ENCODE assay signal across 23 cellular contexts in genomic region chr21:43690346-43690745, GRCh38. TPM values are rescaled to one million over a fixed set of nuclear protein-coding genes. Genes with fewer than 3 reads are reported as not detected.
"Had no signal": no experiment of that assay in that cellular context is flagged by ENCODE, and none has a peak within 500 bp of the region (broad histone marks: within the 10 kb centered on the region; RNA-seq: fewer than 3 reads in every experiment).

No MANE protein-coding gene starts in this region.

- H3K4me2 ChIP-seq: KMS-11, SK-N-SH had no signal

- H3K4me3 Mint-ChIP-seq: activated CD8-positive, alpha-beta memory T cell treated with anti-CD3 and anti-CD28 coated beads, Interleukin-2, amount 10 ng/mL, durations not matched to agents 7 days and 5 days; activated naive CD8-positive, alpha-beta T cell treated with anti-CD3 and anti-CD28 coated beads, Interleukin-2, amount 10 ng/mL, durations not matched to agents 7 days and 5 days; activated T-helper 17 cell treated with anti-CD3 and anti-CD28 coated beads, Interleukin-2, amount 50 U/mL, for 72 hours; T-helper 1 cell treated with Interleukin-12 subunit alpha and Interleukin-12 subunit beta and Interleukin-4 antibody, amounts not matched to agents 30 μg/mL and 1 μg/mL, for 36 hours had no signal

- ATAC-seq: activated CD8-positive, alpha-beta memory T cell treated with anti-CD3 and anti-CD28 coated beads, Interleukin-2, amount 10 ng/mL, durations not matched to agents 7 days and 5 days; activated T-helper 17 cell treated with anti-CD3 and anti-CD28 coated beads, Interleukin-2, amount 50 U/mL, for 72 hours; Right ventricle myocardium inferior had no signal

- H3K9ac ChIP-seq: KMS-11, SK-N-SH had no signal

- H3K4me1 Mint-ChIP-seq: activated CD8-positive, alpha-beta memory T cell treated with anti-CD3 and anti-CD28 coated beads, Interleukin-2, amount 10 ng/mL, durations not matched to agents 7 days and 5 days; activated T-helper 17 cell treated with anti-CD3 and anti-CD28 coated beads, Interleukin-2, amount 50 U/mL, for 72 hours had no signal

- H3K27me3 Mint-ChIP-seq: activated CD8-positive, alpha-beta memory T cell treated with anti-CD3 and anti-CD28 coated beads, Interleukin-2, amount 10 ng/mL, durations not matched to agents 7 days and 5 days; activated naive CD8-positive, alpha-beta T cell treated with anti-CD3 and anti-CD28 coated beads, Interleukin-2, amount 10 ng/mL, durations not matched to agents 7 days and 5 days; activated T-helper 17 cell treated with anti-CD3 and anti-CD28 coated beads, Interleukin-2, amount 50 U/mL, for 72 hours had no signal

- H3K4me1 ChIP-seq: adrenal gland, SJCRH30 had no signal

- H3K27ac ChIP-seq: adrenal gland, KMS-11, SJCRH30 had no signal

- H3K9me3 Mint-ChIP-seq: activated naive CD8-positive, alpha-beta T cell treated with anti-CD3 and anti-CD28 coated beads, Interleukin-2, amount 10 ng/mL, durations not matched to agents 7 days and 5 days; activated T-helper 17 cell treated with anti-CD3 and anti-CD28 coated beads, Interleukin-2, amount 50 U/mL, for 72 hours; T-helper 1 cell treated with Interleukin-12 subunit alpha and Interleukin-12 subunit beta and Interleukin-4 antibody, amounts not matched to agents 30 μg/mL and 1 μg/mL, for 36 hours had no signal

- H3K4me3 ChIP-seq: adrenal gland, SJCRH30 had no signal

- DNase-seq: activated CD4-positive, CD25-positive, alpha-beta regulatory T cell; activated CD8-positive, alpha-beta memory T cell treated with anti-CD3 and anti-CD28 coated beads, Interleukin-2, amount 10 ng/mL, durations not matched to agents 7 days and 5 days; activated naive CD4-positive, alpha-beta T cell treated with anti-CD3 and anti-CD28 coated beads, Interleukin-2, amount 50 U/mL, for 16 hours; activated naive CD8-positive, alpha-beta T cell treated with anti-CD3 and anti-CD28 coated beads, Interleukin-2, amount 10 ng/mL, durations not matched to agents 7 days and 5 days; activated T-cell treated with anti-CD3 and anti-CD28 coated beads, Interleukin-2, amount 50 U/mL, for 48 hours; adrenal gland; anterior cingulate cortex; NCI-H1092; NCI-H1417 treated with DMSO at 0.1 percent for 48 hours; NCI-H1694; NCI-H2029 treated with DMSO at 0.1 percent for 48 hours; NCI-H345; NCI-H510A; NCI-H526 treated with DMSO at 0.1 percent for 48 hours; NCI-H82; SJCRH30; SK-N-SH; T-helper 9 cell had no signal

- H3K27me3 ChIP-seq: adrenal gland, SJCRH30 had no signal

- H3K27ac Mint-ChIP-seq: activated CD8-positive, alpha-beta memory T cell treated with anti-CD3 and anti-CD28 coated beads, Interleukin-2, amount 10 ng/mL, durations not matched to agents 7 days and 5 days; activated naive CD8-positive, alpha-beta T cell treated with anti-CD3 and anti-CD28 coated beads, Interleukin-2, amount 10 ng/mL, durations not matched to agents 7 days and 5 days; activated T-helper 17 cell treated with anti-CD3 and anti-CD28 coated beads, Interleukin-2, amount 50 U/mL, for 72 hours; T-helper 1 cell treated with Interleukin-12 subunit alpha and Interleukin-12 subunit beta and Interleukin-4 antibody, amounts not matched to agents 30 μg/mL and 1 μg/mL, for 36 hours had no signal

- H3K9me3 ChIP-seq: adrenal gland, SJCRH30, SK-N-SH had no signal

RNA-seq across cellular contexts. Expression of gene HSF2BP, which starts 31.1 kb away (rescaled TPM):
- total RNA-seq: cardiac septum, Right ventricle myocardium inferior had no signal
